ENCODE assay signal across 32 cellular contexts in genomic region chr12:11642785-11643184, GRCh38. TPM values are rescaled to one million over a fixed set of nuclear protein-coding genes. Genes with fewer than 3 reads are reported as not detected.
DNase-seq lines count a peak whose midpoint lies in the region; ATAC-seq and TF ChIP-seq lines count a peak whose summit lies in the region.
"Had no signal": no experiment of that assay in that cellular context is flagged by ENCODE, and none has a peak within 500 bp of the region (broad histone marks: within the 10 kb centered on the region; RNA-seq: fewer than 3 reads in every experiment).

No MANE protein-coding gene starts in this region.

- TF ChIP-seq CTCF in mucosa of descending colon (IDR thresholded peaks at IDR 0.05) = no peak

- no peaks in the 10 kb centered on the region for H3K4me1 ChIP-seq in mucosa of descending colon (ENCODE audit: low read depth)
- H3K4me1 ChIP-seq: A549, BE2C, Caco-2 had no signal

- intact Hi-C loops in left colon (cut with DNase I, micrococcal nuclease) = no loop called here
- intact Hi-C loops in mucosa of descending colon (cut with DNase I, micrococcal nuclease) = no loop called here

- H3K9me3 ChIP-seq in T-helper 17 cell (ENCODE audit: control insufficient read depth, low read length, poor library complexity, severe bottlenecking) = no peaks in the 10 kb centered on the region
- no peaks in the 10 kb centered on the region for H3K9me3 ChIP-seq in mucosa of descending colon
- H3K9me3 ChIP-seq: A549, BE2C had no signal

- H3K4me1 Mint-ChIP-seq in T-helper 17 cell = no peaks in the 10 kb centered on the region
- H3K4me1 Mint-ChIP-seq: CD14-positive monocyte had no signal

- no peak overlapping the region for H3K4me3 ChIP-seq in mucosa of descending colon
- H3K4me3 ChIP-seq: A549; BLaER1; BLaER1 treated with 17β-estradiol and CSF1 and Interleukin-3, amounts not matched to agents 10 nM and 100 nM had no signal

- no peaks in the 10 kb centered on the region for H3K36me3 ChIP-seq in mucosa of descending colon (ENCODE audit: low read depth)
- H3K36me3 ChIP-seq: BE2C; BLaER1; BLaER1 treated with 17β-estradiol and CSF1 and Interleukin-3, amounts not matched to agents 10 nM and 100 nM had no signal

- no peaks in the 10 kb centered on the region for H3K36me3 Mint-ChIP-seq in T-helper 17 cell (ENCODE audit: low read depth)
- H3K36me3 Mint-ChIP-seq: CD14-positive monocyte; CD4-positive, alpha-beta memory T cell; CD4-positive, CD25-positive, alpha-beta regulatory T cell; CD8-positive, alpha-beta memory T cell; CD8-positive, alpha-beta T cell had no signal

- DNase-seq in T-helper 17 cell = no peak
- peak; percentile 8 for DNase-seq in fibroblast of peridontal ligament (ENCODE audit: extremely low read depth)
- DNase-seq in left colon = no peak
- DNase-seq in mucosa of descending colon = no peak
- DNase-seq in NCI-H82 treated with DMSO at 0.1 percent for 48 hours (lab: John Stamatoyannopoulos, UW; ENCODE audit: unreplicated experiment) = no peak
- no peak for DNase-seq in NCI-H2227 treated with DMSO at 0.1 percent for 48 hours (lab: John Stamatoyannopoulos, UW)
- no peak for DNase-seq in DMS79 treated with DMSO at 0.1 percent for 48 hours (lab: John Stamatoyannopoulos, UW)
- DNase-seq: 8988T; ACHN; AML-193; BE2C; C1 segment of cervical spinal cord; Caco-2; Calu3; CD4-positive, alpha-beta memory T cell; CD4-positive, alpha-beta T cell; CD4-positive, CD25-positive, alpha-beta regulatory T cell; CD8-positive, alpha-beta memory T cell; CD8-positive, alpha-beta T cell; COR-L47; DMS 273 treated with DMSO at 0.1 percent for 48 hours; DMS153; DMS53; DMS79; DND-41; EL had no signal

- H3K27me3 Mint-ChIP-seq in T-helper 17 cell = no peaks in the 10 kb centered on the region
- H3K27me3 Mint-ChIP-seq: B cell; CD4-positive, alpha-beta memory T cell; CD4-positive, alpha-beta T cell; CD4-positive, CD25-positive, alpha-beta regulatory T cell; CD8-positive, alpha-beta memory T cell had no signal

- H3K4me3 Mint-ChIP-seq in T-helper 17 cell = no peak overlapping the region
- H3K4me3 Mint-ChIP-seq: B cell; CD14-positive monocyte; CD4-positive, alpha-beta memory T cell; CD4-positive, alpha-beta T cell; CD4-positive, CD25-positive, alpha-beta regulatory T cell; CD8-positive, alpha-beta memory T cell; CD8-positive, alpha-beta T cell had no signal

- ATAC-seq in T-helper 17 cell (no peak), left colon (peak; percentile 79), mucosa of descending colon (peak; percentile 53), GM19395 (IDR thresholded peaks at IDR 0.05; ENCODE audit: unreplicated experiment) (no peak)
- ATAC-seq: A549; CD8-positive, alpha-beta T cell had no signal

- H3K27ac Mint-ChIP-seq in T-helper 17 cell = peak overlapping the region; percentile 4
- H3K27ac Mint-ChIP-seq: B cell; CD14-positive monocyte; CD4-positive, alpha-beta memory T cell; CD4-positive, alpha-beta T cell; CD8-positive, alpha-beta memory T cell; CD8-positive, alpha-beta T cell had no signal

RNA-seq across cellular contexts. Expression of gene ETV6, which starts 6.7 kb away (rescaled TPM):
- total RNA-seq in T-helper 17 cell (10 to 100 TPM; 57.3 to 60.6 TPM), left colon (10 to 100 TPM; 54.6 to 64.3 TPM), mucosa of descending colon (10 to 100 TPM; 60.9 to 74.3 (median 72.8) TPM)

Comparison
In these comparisons a context has a peak if more than half of its experiments do, and no peak if none do; other contexts are left out.
1. ATAC-seq: peak in left colon (single experiment) and mucosa of descending colon (single experiment); none in T-helper 17 cell (single experiment) and GM19395 (single experiment).